In the genomic region with DNA sequence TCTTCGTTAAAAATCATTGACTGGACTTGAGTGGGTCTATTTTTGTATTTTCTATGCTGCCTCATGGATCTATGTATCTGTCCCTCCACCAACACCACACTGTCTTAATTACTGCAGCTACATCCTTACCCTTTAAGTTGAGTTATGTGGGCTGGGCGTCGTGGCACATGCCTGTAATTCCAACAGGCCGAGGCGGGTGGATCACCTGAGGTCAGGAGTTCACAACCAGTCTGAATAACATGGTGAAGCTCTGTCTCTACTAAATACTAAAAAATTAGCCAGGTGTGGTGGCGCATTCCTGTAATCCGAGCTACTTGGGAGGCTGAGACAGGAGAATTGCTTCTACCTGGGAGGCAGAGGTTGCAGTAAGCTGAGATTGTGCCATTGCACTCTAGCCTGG, we compare ENCODE assay signal across 34 cellular contexts.
"Had no signal": no experiment of that assay in that cellular context is flagged by ENCODE, and none has a peak within 500 bp of the region (broad histone marks: within the 10 kb centered on the region; RNA-seq: fewer than 3 reads in every experiment).

No MANE protein-coding gene starts in this region.

- H3K4me3 Mint-ChIP-seq: activated B cell treated with CpG ODN at 0.5 μM for 24 hours; activated CD4-positive, alpha-beta memory T cell treated with anti-CD3 and anti-CD28 coated beads for 36 hours; activated CD8-positive, alpha-beta memory T cell treated with anti-CD3 and anti-CD28 coated beads, Interleukin-2, amount 10 ng/mL, durations not matched to agents 7 days and 5 days; activated CD8-positive, alpha-beta T cell treated with anti-CD3 and anti-CD28 coated beads, Interleukin-2, amount 10 ng/mL, durations not matched to agents 7 days and 5 days; activated naive CD4-positive, alpha-beta T cell treated with anti-CD3 and anti-CD28 coated beads for 36 hours; activated naive CD4-positive, alpha-beta T cell treated with anti-CD3 and anti-CD28 coated beads, Interleukin-2, amount 50 U/mL, for 24 hours; activated naive CD8-positive, alpha-beta T cell treated with anti-CD3 and anti-CD28 coated beads for 36 hours; activated naive CD8-positive, alpha-beta T cell treated with anti-CD3 and anti-CD28 coated beads, Interleukin-2, amount 50 U/mL, for 24 hours; activated T-helper 1 cell treated with anti-CD3 and anti-CD28 coated beads, Interleukin-12 subunit alpha, Interleukin-12 subunit beta, Interleukin-2, Interleukin-4 antibody, amounts not matched to agents 30 ng/mL and 10 ng/mL and 1 ng/mL, durations not matched to agents 14 hours and 24 hours and 36 hours; effector memory CD8-positive, alpha-beta T cell; T-helper 17 cell; T-helper 2 cell treated with Interferon-gamma antibody and Interleukin-4, amounts not matched to agents 5 μg/mL and 100 μg/mL, for 36 hours had no signal

- H3K4me1 ChIP-seq: adrenal gland, esophagus muscularis mucosa, foreskin keratinocyte, gastrocnemius medialis had no signal

- H3K27ac ChIP-seq: adrenal gland, body of pancreas, esophagus muscularis mucosa, foreskin keratinocyte, gastrocnemius medialis, WERI-Rb-1 had no signal

- H3K36me3 ChIP-seq: adrenal gland, esophagus muscularis mucosa, gastrocnemius medialis, WERI-Rb-1 had no signal

- DNase-seq: activated B cell treated with CpG ODN at 0.5 μM for 24 hours; activated CD4-positive, alpha-beta memory T cell treated with anti-CD3 and anti-CD28 coated beads for 36 hours; activated CD4-positive, alpha-beta T cell treated with anti-CD3 and anti-CD28 coated beads for 48 hours; activated CD8-positive, alpha-beta memory T cell treated with anti-CD3 and anti-CD28 coated beads, Interleukin-2, amount 10 ng/mL, durations not matched to agents 7 days and 5 days; activated CD8-positive, alpha-beta memory T cell treated with anti-CD3 and anti-CD28 coated beads, Interleukin-2, amount 50 U/mL, for 4 hours; activated CD8-positive, alpha-beta T cell treated with anti-CD3 and anti-CD28 coated beads, Interleukin-2, amount 10 ng/mL, durations not matched to agents 7 days and 5 days; activated effector memory CD4-positive, alpha-beta T cell treated with anti-CD3 and anti-CD28 coated beads, Interleukin-2, amount 50 U/mL, for 16 hours; activated naive CD4-positive, alpha-beta T cell treated with anti-CD3 and anti-CD28 coated beads for 36 hours; activated naive CD8-positive, alpha-beta T cell treated with anti-CD3 and anti-CD28 coated beads for 36 hours; activated naive CD8-positive, alpha-beta T cell treated with anti-CD3 and anti-CD28 coated beads, Interleukin-2, amount 50 U/mL, for 24 hours; activated T-cell treated with anti-CD3 and anti-CD28 coated beads, Interleukin-2, amount 50 U/mL, for 1 hour; activated T-cell treated with anti-CD3 and anti-CD28 coated beads, Interleukin-2, amount 50 U/mL, for 48 hours; adrenal gland; amygdala; aorta; body of pancreas; caudate nucleus; cortex of kidney; dermis blood vessel endothelial cell; effector CD4-positive, alpha-beta T cell; effector memory CD8-positive, alpha-beta T cell; erythroblast; foreskin keratinocyte; gastrocnemius medialis; glutamatergic neuron; T-helper 1 cell; T-helper 17 cell; T1000; WERI-Rb-1 had no signal

- H3K9me3 ChIP-seq: adrenal gland, body of pancreas, esophagus muscularis mucosa, gastrocnemius medialis had no signal

- H3K27me3 ChIP-seq: adrenal gland, body of pancreas, esophagus muscularis mucosa, foreskin keratinocyte, gastrocnemius medialis had no signal

- H3K27me3 Mint-ChIP-seq: activated B cell treated with CpG ODN at 0.5 μM for 24 hours; activated CD4-positive, alpha-beta memory T cell treated with anti-CD3 and anti-CD28 coated beads for 36 hours; activated CD8-positive, alpha-beta memory T cell treated with anti-CD3 and anti-CD28 coated beads, Interleukin-2, amount 10 ng/mL, durations not matched to agents 7 days and 5 days; activated naive CD4-positive, alpha-beta T cell treated with anti-CD3 and anti-CD28 coated beads, Interleukin-2, amount 50 U/mL, for 24 hours; activated naive CD8-positive, alpha-beta T cell treated with anti-CD3 and anti-CD28 coated beads for 36 hours; activated naive CD8-positive, alpha-beta T cell treated with anti-CD3 and anti-CD28 coated beads, Interleukin-2, amount 50 U/mL, for 24 hours; effector memory CD8-positive, alpha-beta T cell; T-helper 17 cell had no signal

- H3K4me3 ChIP-seq: adrenal gland, body of pancreas, esophagus muscularis mucosa, gastrocnemius medialis had no signal

- H3K4me1 Mint-ChIP-seq: activated B cell treated with CpG ODN at 0.5 μM for 24 hours; activated CD8-positive, alpha-beta memory T cell treated with anti-CD3 and anti-CD28 coated beads, Interleukin-2, amount 10 ng/mL, durations not matched to agents 7 days and 5 days; activated naive CD4-positive, alpha-beta T cell treated with anti-CD3 and anti-CD28 coated beads, Interleukin-2, amount 50 U/mL, for 24 hours; activated naive CD8-positive, alpha-beta T cell treated with anti-CD3 and anti-CD28 coated beads for 36 hours; activated naive CD8-positive, alpha-beta T cell treated with anti-CD3 and anti-CD28 coated beads, Interleukin-2, amount 50 U/mL, for 24 hours; T-helper 17 cell had no signal

- H3K27ac Mint-ChIP-seq: activated B cell treated with CpG ODN at 0.5 μM for 24 hours; activated CD4-positive, alpha-beta memory T cell treated with anti-CD3 and anti-CD28 coated beads for 36 hours; activated CD8-positive, alpha-beta memory T cell treated with anti-CD3 and anti-CD28 coated beads, Interleukin-2, amount 10 ng/mL, durations not matched to agents 7 days and 5 days; activated CD8-positive, alpha-beta T cell treated with anti-CD3 and anti-CD28 coated beads, Interleukin-2, amount 10 ng/mL, durations not matched to agents 7 days and 5 days; activated naive CD4-positive, alpha-beta T cell treated with anti-CD3 and anti-CD28 coated beads for 36 hours; activated naive CD4-positive, alpha-beta T cell treated with anti-CD3 and anti-CD28 coated beads, Interleukin-2, amount 50 U/mL, for 24 hours; activated naive CD8-positive, alpha-beta T cell treated with anti-CD3 and anti-CD28 coated beads for 36 hours; activated naive CD8-positive, alpha-beta T cell treated with anti-CD3 and anti-CD28 coated beads, Interleukin-2, amount 50 U/mL, for 24 hours; activated T-helper 1 cell treated with anti-CD3 and anti-CD28 coated beads, Interleukin-12 subunit alpha, Interleukin-12 subunit beta, Interleukin-2, Interleukin-4 antibody, amounts not matched to agents 30 ng/mL and 10 ng/mL and 1 ng/mL, durations not matched to agents 14 hours and 24 hours and 36 hours; activated T-helper 2 cell treated with anti-CD3 and anti-CD28 coated beads, Interferon-gamma antibody, Interleukin-2, Interleukin-4, amounts not matched to agents 10 μg/mL and 5 μg/mL and 100 μg/mL, durations not matched to agents 14 hours and 24 hours and 36 hours; effector memory CD8-positive, alpha-beta T cell; T-helper 17 cell; T-helper 2 cell treated with Interferon-gamma antibody and Interleukin-4, amounts not matched to agents 5 μg/mL and 100 μg/mL, for 36 hours had no signal

- H3K9me3 Mint-ChIP-seq: activated naive CD4-positive, alpha-beta T cell treated with anti-CD3 and anti-CD28 coated beads, Interleukin-2, amount 50 U/mL, for 24 hours; effector memory CD8-positive, alpha-beta T cell had no signal
